ENCODE assay signal across 31 cellular contexts in the genomic region with DNA sequence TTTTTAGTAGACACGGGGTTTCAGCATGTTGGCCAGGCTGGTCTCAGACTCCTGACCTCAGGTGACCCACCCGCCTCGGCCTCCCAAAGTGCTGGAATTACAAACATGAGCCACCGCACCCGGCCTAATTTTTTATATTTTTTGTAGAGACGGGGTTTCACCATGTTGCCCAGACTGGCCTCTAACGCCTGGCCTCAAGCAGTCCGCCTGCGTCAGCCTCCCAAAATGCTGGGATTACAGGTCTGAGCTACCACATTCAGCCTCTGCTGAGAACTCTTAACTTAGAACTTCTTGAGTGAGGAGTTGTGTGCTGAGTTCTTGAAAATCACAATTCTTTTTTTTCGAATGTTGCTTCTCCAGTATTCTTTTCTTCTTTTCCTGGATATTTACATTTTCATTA.
"Had no signal": no experiment of that assay in that cellular context is flagged by ENCODE, and none has a peak within 500 bp of the region (broad histone marks: within the 10 kb centered on the region; RNA-seq: fewer than 3 reads in every experiment).

No MANE protein-coding gene starts in this region.

- H3K4me1 ChIP-seq: body of pancreas, foreskin keratinocyte, gastrocnemius medialis had no signal

- H3K9me3 ChIP-seq: body of pancreas, esophagus muscularis mucosa, gastrocnemius medialis had no signal

- H3K27ac ChIP-seq: adrenal gland, body of pancreas, esophagus muscularis mucosa, foreskin keratinocyte, gastrocnemius medialis had no signal

- H3K4me3 Mint-ChIP-seq: activated CD4-positive, alpha-beta memory T cell treated with anti-CD3 and anti-CD28 coated beads for 36 hours; activated CD4-positive, alpha-beta T cell treated with anti-CD3 and anti-CD28 coated beads for 36 hours; activated CD4-positive, alpha-beta T cell treated with anti-CD3 and anti-CD28 coated beads, Interleukin-2, amount 10 ng/mL, durations not matched to agents 24 days and 14 days; activated naive CD4-positive, alpha-beta T cell treated with anti-CD3 and anti-CD28 coated beads for 36 hours; activated naive CD4-positive, alpha-beta T cell treated with anti-CD3 and anti-CD28 coated beads, Interleukin-2, amount 50 U/mL, for 24 hours; activated naive CD8-positive, alpha-beta T cell treated with anti-CD3 and anti-CD28 coated beads for 36 hours; activated naive CD8-positive, alpha-beta T cell treated with anti-CD3 and anti-CD28 coated beads, Interleukin-2, amount 50 U/mL, for 24 hours; activated T-cell treated with anti-CD3 and anti-CD28 coated beads, Interleukin-2, amount 50 U/mL, for 4 hours had no signal

- H3K9me3 Mint-ChIP-seq: activated naive CD4-positive, alpha-beta T cell treated with anti-CD3 and anti-CD28 coated beads for 36 hours; activated T-cell treated with anti-CD3 and anti-CD28 coated beads, Interleukin-2, amount 50 U/mL, for 4 hours; effector memory CD8-positive, alpha-beta T cell had no signal

- H3K36me3 ChIP-seq: adrenal gland, gastrocnemius medialis had no signal

- ATAC-seq: activated CD4-positive, alpha-beta T cell treated with anti-CD3 and anti-CD28 coated beads for 36 hours; activated naive CD8-positive, alpha-beta T cell treated with anti-CD3 and anti-CD28 coated beads, Interleukin-2, amount 50 U/mL, for 24 hours; activated T-cell treated with anti-CD3 and anti-CD28 coated beads, Interleukin-2, amount 50 U/mL, for 4 hours; body of pancreas; effector memory CD8-positive, alpha-beta T cell; foreskin keratinocyte; gastrocnemius medialis; heart right ventricle had no signal

- H3K27me3 ChIP-seq: adrenal gland, body of pancreas, esophagus muscularis mucosa, foreskin keratinocyte, gastrocnemius medialis, heart right ventricle had no signal

- H3K27me3 Mint-ChIP-seq: activated CD4-positive, alpha-beta memory T cell treated with anti-CD3 and anti-CD28 coated beads for 36 hours; activated CD4-positive, alpha-beta T cell treated with anti-CD3 and anti-CD28 coated beads for 36 hours; activated CD4-positive, alpha-beta T cell treated with anti-CD3 and anti-CD28 coated beads, Interleukin-2, amount 10 ng/mL, durations not matched to agents 24 days and 14 days; activated naive CD4-positive, alpha-beta T cell treated with anti-CD3 and anti-CD28 coated beads, Interleukin-2, amount 50 U/mL, for 24 hours; activated naive CD8-positive, alpha-beta T cell treated with anti-CD3 and anti-CD28 coated beads for 36 hours; activated naive CD8-positive, alpha-beta T cell treated with anti-CD3 and anti-CD28 coated beads, Interleukin-2, amount 50 U/mL, for 24 hours; effector memory CD8-positive, alpha-beta T cell had no signal

- H3K27ac Mint-ChIP-seq: activated CD4-positive, alpha-beta memory T cell treated with anti-CD3 and anti-CD28 coated beads for 36 hours; activated CD4-positive, alpha-beta T cell treated with anti-CD3 and anti-CD28 coated beads, Interleukin-2, amount 10 ng/mL, durations not matched to agents 24 days and 14 days; activated naive CD4-positive, alpha-beta T cell treated with anti-CD3 and anti-CD28 coated beads for 36 hours; activated naive CD4-positive, alpha-beta T cell treated with anti-CD3 and anti-CD28 coated beads, Interleukin-2, amount 50 U/mL, for 24 hours; activated naive CD8-positive, alpha-beta T cell treated with anti-CD3 and anti-CD28 coated beads for 36 hours; activated T-helper 2 cell treated with anti-CD3 and anti-CD28 coated beads, Interferon-gamma antibody, Interleukin-2, Interleukin-4, amounts not matched to agents 10 μg/mL and 5 μg/mL and 100 μg/mL, durations not matched to agents 14 hours and 24 hours and 36 hours had no signal

- DNase-seq: activated CD4-positive, alpha-beta memory T cell treated with anti-CD3 and anti-CD28 coated beads for 36 hours; activated CD4-positive, alpha-beta T cell treated with anti-CD3 and anti-CD28 coated beads for 36 hours; activated CD4-positive, alpha-beta T cell treated with anti-CD3 and anti-CD28 coated beads, Interleukin-2, amount 10 ng/mL, durations not matched to agents 24 days and 14 days; activated CD4-positive, CD25-positive, alpha-beta regulatory T cell; activated CD4-positive, CD25-positive, alpha-beta regulatory T cell treated with anti-CD3 and anti-CD28 coated beads, Interleukin-2, amount 50 U/mL, for 72 hours; activated CD8-positive, alpha-beta memory T cell treated with anti-CD3 and anti-CD28 coated beads, Interleukin-2, amount 50 U/mL, for 48 hours; activated effector memory CD4-positive, alpha-beta T cell treated with anti-CD3 and anti-CD28 coated beads, Interleukin-2, amount 50 U/mL, for 16 hours; activated naive CD4-positive, alpha-beta T cell treated with anti-CD3 and anti-CD28 coated beads for 36 hours; activated naive CD8-positive, alpha-beta T cell treated with anti-CD3 and anti-CD28 coated beads for 36 hours; activated naive CD8-positive, alpha-beta T cell treated with anti-CD3 and anti-CD28 coated beads, Interleukin-2, amount 50 U/mL, for 24 hours; activated T-cell treated with anti-CD3 and anti-CD28 coated beads for 4 hours; activated T-cell treated with anti-CD3 and anti-CD28 coated beads, Interleukin-2, amount 50 U/mL, for 4 hours; adrenal gland; amygdala; aorta; body of pancreas; caudate nucleus; cortex of kidney; dermis blood vessel endothelial cell; effector CD4-positive, alpha-beta T cell; effector memory CD8-positive, alpha-beta T cell; erythroblast; foreskin keratinocyte; gastrocnemius medialis; glutamatergic neuron; heart right ventricle; T-helper 1 cell; T-helper 2 cell had no signal

- H3K4me3 ChIP-seq: body of pancreas, esophagus muscularis mucosa, gastrocnemius medialis, heart right ventricle had no signal
